In genomic region chr11:73597340-73597955, GRCh38 we compare ENCODE assay signal across 8 cellular contexts. TPM values are rescaled to one million over a fixed set of nuclear protein-coding genes. Genes with fewer than 3 reads are reported as not detected.
A peak's percentile ranks its signal among the peaks of the same experiment; 100 is the strongest.
DNase-seq lines count a peak whose midpoint lies in the region; ATAC-seq and TF ChIP-seq lines count a peak whose summit lies in the region.

No MANE protein-coding gene starts in this region.

- peak; percentile 19 for DNase-seq in GM03348 (ENCODE audit: low spot score)
- DNase-seq in NB4 (ENCODE audit: low read depth) = peak; percentile 15
- peak; percentile 4 for DNase-seq in dermis blood vessel endothelial cell
- no peak for DNase-seq in activated effector memory CD4-positive, alpha-beta T cell treated with Interleukin-2 at 50 U/mL for 16 hours
- DNase-seq in superior temporal gyrus (ENCODE audit: extremely low spot score) = no peak

- ATAC-seq in HG03025 (IDR thresholded peaks at IDR 0.05; ENCODE audit: low FRiP score, unreplicated experiment) = no peak
- ATAC-seq in HG03045 (IDR thresholded peaks at IDR 0.05; ENCODE audit: unreplicated experiment) = no peak

- H3K4me1 ChIP-seq in muscle layer of duodenum (ENCODE audit: control insufficient read depth in 1 of 2, insufficient read depth in 2 of 2, low read length in 2 of 2) = peaks cover 5 to 16% of the 10 kb centered on the region in 2 donors

- H3K4me3 ChIP-seq in NB4 (ENCODE audit: low read depth, low read length) (peak overlapping the region; percentile 86), muscle layer of duodenum (ENCODE audit: low read depth in 1 of 2, low read length in 2 of 2) (peak overlapping the region; percentile 86 to 97)

- no peak overlapping the region for H3K27ac ChIP-seq in muscle layer of duodenum (ENCODE audit: low read length)

- H3K27me3 ChIP-seq in muscle layer of duodenum (ENCODE audit: low read depth, low read length) = no peaks in the 10 kb centered on the region

- no peaks in the 10 kb centered on the region for H3K36me3 ChIP-seq in muscle layer of duodenum (ENCODE audit: control insufficient read depth in 1 of 2, insufficient read depth in 2 of 2, low read length in 2 of 2)

- no peak for TF ChIP-seq CTCF in NB4 (IDR thresholded peaks at IDR 0.05; ENCODE audit: low read depth, low read length)

- no peak for TF ChIP-seq POLR2A in NB4 (IDR thresholded peaks at IDR 0.05; ENCODE audit: extremely low read depth, insufficient read length)

- H3K9me3 ChIP-seq in muscle layer of duodenum (ENCODE audit: control insufficient read depth in 1 of 2, low read length in 2 of 2) = no peaks in the 10 kb centered on the region

RNA-seq across cellular contexts. Expression of gene FAM168A, which starts 0.5 kb away (rescaled TPM):
- 12.1 and 20.2 TPM in 2 replicates for total RNA-seq in dermis blood vessel endothelial cell

RNA-seq across cellular contexts. Expression of gene PLEKHB1, which starts 48.9 kb away (rescaled TPM):
- total RNA-seq in dermis blood vessel endothelial cell = 0.33 and 0.34 TPM in 2 replicates

Comparison
In these comparisons a context has a peak if more than half of its experiments do, and no peak if none do; other contexts are left out.
1. DNase-seq: peak in GM03348 (single experiment), NB4 (single experiment) and dermis blood vessel endothelial cell (single experiment); none in activated effector memory CD4-positive, alpha-beta T cell treated with Interleukin-2 at 50 U/mL for 16 hours (single experiment) and superior temporal gyrus (single experiment).